ENCODE assay signal across 1 cellular context in genomic region chr9:137294684-137295312, GRCh38.
TF ChIP-seq lines count a peak whose summit lies in the region.

No MANE protein-coding gene starts in this region.

TF ChIP-seq in HepG2, 621 proteins besides CTCF, POLR2A, EP300 and RAD21 (continues in another document):
- TF ChIP-seq ZNF564 (CRISPR knock-in tag; IDR thresholded peaks at IDR 0.05) (0 out of 2 replicates have a peak, but pooled peaks have one; percentile 36), SAP130 (CRISPR knock-in tag; IDR thresholded peaks at IDR 0.05; ENCODE audit: low read depth) (0 out of 2 replicates have a peak, but pooled peaks have one; percentile 8), NRL (CRISPR knock-in tag; IDR thresholded peaks at IDR 0.05; ENCODE audit: borderline replicate concordance) (peak; percentile 68; the same call in 1 of the 2 replicates), ZFY (CRISPR knock-in tag; IDR thresholded peaks at IDR 0.05) (peak; percentile 12; the same call in 1 of the 2 replicates), GABPB1 (CRISPR knock-in tag; IDR thresholded peaks at IDR 0.05) (peak; percentile 51; the same call in 1 of the 2 replicates), ZNF274 (CRISPR knock-in tag; IDR thresholded peaks at IDR 0.05) (no peak), RORA (CRISPR knock-in tag; IDR thresholded peaks at IDR 0.05) (no peak), ZNF251 (CRISPR knock-in tag; IDR thresholded peaks at IDR 0.05) (0 out of 2 replicates have a peak, but pooled peaks have one; percentile 29), ZNF34 (CRISPR knock-in tag; IDR thresholded peaks at IDR 0.05; ENCODE audit: borderline replicate concordance) (0 out of 2 replicates have a peak, but pooled peaks have one; percentile 53), ZBTB33 (CRISPR knock-in tag; IDR thresholded peaks at IDR 0.05) (peak; percentile 71), ZNF510 (CRISPR knock-in tag; IDR thresholded peaks at IDR 0.05; ENCODE audit: low read depth) (0 out of 2 replicates have a peak, but pooled peaks have one; percentile 62), ZBTB38 (CRISPR knock-in tag; IDR thresholded peaks at IDR 0.05) (peak; percentile 60; the same call in 1 of the 2 replicates), ZNF253 (CRISPR knock-in tag; IDR thresholded peaks at IDR 0.05; ENCODE audit: borderline replicate concordance) (0 out of 2 replicates have a peak, but pooled peaks have one; percentile 26), ZNF747 (CRISPR knock-in tag; IDR thresholded peaks at IDR 0.05; ENCODE audit: borderline replicate concordance) (peak; percentile 40; the same call in 1 of the 2 replicates), DMAP1 (CRISPR knock-in tag; IDR thresholded peaks at IDR 0.05) (0 out of 2 replicates have a peak, but pooled peaks have one; percentile 34), LCORL (IDR thresholded peaks at IDR 0.05) (no peak), LCORL (CRISPR knock-in tag; IDR thresholded peaks at IDR 0.05) (peak; percentile 16; the same call in 1 of the 2 replicates), ZNF280D (CRISPR knock-in tag; IDR thresholded peaks at IDR 0.05) (peak; percentile 4; the same call in 1 of the 2 replicates), ZNF607 (CRISPR knock-in tag; IDR thresholded peaks at IDR 0.05; ENCODE audit: borderline replicate concordance) (0 out of 2 replicates have a peak, but pooled peaks have one; percentile 47), ATAD3A (CRISPR knock-in tag; IDR thresholded peaks at IDR 0.05) (0 out of 2 replicates have a peak, but pooled peaks have one; percentile 56), PAX8 (CRISPR knock-in tag; IDR thresholded peaks at IDR 0.05; ENCODE audit: borderline replicate concordance) (0 out of 2 replicates have a peak, but pooled peaks have one; percentile 15), RBM22 (optimal IDR thresholded peaks at IDR 0.05; ENCODE audit: low read length) (no peak), HMGXB4 (CRISPR knock-in tag; IDR thresholded peaks at IDR 0.05; ENCODE audit: borderline replicate concordance in 1 of 2, low read depth in 1 of 2) (peak; percentile 22 to 49; a peak in 2 of 4 replicates), RBM39 (IDR thresholded peaks at IDR 0.05; ENCODE audit: low read depth, low read length, poor library complexity, severe bottlenecking) (no peak), KLF15 (CRISPR knock-in tag; IDR thresholded peaks at IDR 0.05; ENCODE audit: borderline replicate concordance) (0 out of 2 replicates have a peak, but pooled peaks have one; percentile 14), RXRA (CRISPR knock-in tag; IDR thresholded peaks at IDR 0.05) (peak; percentile 14; the same call in 1 of the 2 replicates), BRD4 (CRISPR knock-in tag; IDR thresholded peaks at IDR 0.05) (no peak), HNRNPLL (IDR thresholded peaks at IDR 0.05; ENCODE audit: low read depth, low read length, poor library complexity, severe bottlenecking) (peak; percentile 22), NFKB2 (CRISPR knock-in tag; IDR thresholded peaks at IDR 0.05; ENCODE audit: borderline replicate concordance) (0 out of 2 replicates have a peak, but pooled peaks have one; percentile 36), MXD3 (CRISPR knock-in tag; IDR thresholded peaks at IDR 0.05) (peak; percentile 44), ZNF776 (CRISPR knock-in tag; IDR thresholded peaks at IDR 0.05) (0 out of 2 replicates have a peak, but pooled peaks have one; percentile 21), PATZ1 (CRISPR knock-in tag; IDR thresholded peaks at IDR 0.05) (peak; percentile 17; the same call in 1 of the 2 replicates), ONECUT2 (CRISPR knock-in tag; IDR thresholded peaks at IDR 0.05) (no peak), SALL2 (CRISPR knock-in tag; IDR thresholded peaks at IDR 0.05) (0 out of 2 replicates have a peak, but pooled peaks have one; percentile 1)
- TF ChIP-seq, protein P1, sequence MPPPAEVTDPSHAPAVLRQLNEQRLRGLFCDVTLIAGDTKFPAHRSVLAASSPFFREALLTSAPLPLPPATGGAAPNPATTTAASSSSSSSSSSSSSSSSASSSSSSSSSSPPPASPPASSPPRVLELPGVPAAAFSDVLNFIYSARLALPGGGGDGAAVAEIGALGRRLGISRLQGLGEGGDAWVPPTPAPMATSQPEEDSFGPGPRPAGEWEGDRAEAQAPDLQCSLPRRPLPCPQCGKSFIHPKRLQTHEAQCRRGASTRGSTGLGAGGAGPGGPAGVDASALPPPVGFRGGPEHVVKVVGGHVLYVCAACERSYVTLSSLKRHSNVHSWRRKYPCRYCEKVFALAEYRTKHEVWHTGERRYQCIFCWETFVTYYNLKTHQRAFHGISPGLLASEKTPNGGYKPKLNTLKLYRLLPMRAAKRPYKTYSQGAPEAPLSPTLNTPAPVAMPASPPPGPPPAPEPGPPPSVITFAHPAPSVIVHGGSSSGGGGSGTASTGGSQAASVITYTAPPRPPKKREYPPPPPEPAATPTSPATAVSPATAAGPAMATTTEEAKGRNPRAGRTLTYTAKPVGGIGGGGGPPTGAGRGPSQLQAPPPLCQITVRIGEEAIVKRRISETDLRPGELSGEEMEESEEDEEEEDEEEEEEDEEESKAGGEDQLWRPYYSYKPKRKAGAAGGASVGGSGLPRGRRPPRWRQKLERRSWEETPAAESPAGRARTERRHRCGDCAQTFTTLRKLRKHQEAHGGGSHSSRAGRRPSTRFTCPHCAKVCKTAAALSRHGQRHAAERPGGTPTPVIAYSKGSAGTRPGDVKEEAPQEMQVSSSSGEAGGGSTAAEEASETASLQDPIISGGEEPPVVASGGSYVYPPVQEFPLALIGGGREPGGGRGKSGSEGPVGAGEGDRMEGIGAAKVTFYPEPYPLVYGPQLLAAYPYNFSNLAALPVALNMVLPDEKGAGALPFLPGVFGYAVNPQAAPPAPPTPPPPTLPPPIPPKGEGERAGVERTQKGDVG (CRISPR knock-in tag; IDR thresholded peaks at IDR 0.05; ENCODE audit: borderline replicate concordance), result peak; percentile 24; the same call in 1 of the 2 replicates
- TF ChIP-seq, protein P2, sequence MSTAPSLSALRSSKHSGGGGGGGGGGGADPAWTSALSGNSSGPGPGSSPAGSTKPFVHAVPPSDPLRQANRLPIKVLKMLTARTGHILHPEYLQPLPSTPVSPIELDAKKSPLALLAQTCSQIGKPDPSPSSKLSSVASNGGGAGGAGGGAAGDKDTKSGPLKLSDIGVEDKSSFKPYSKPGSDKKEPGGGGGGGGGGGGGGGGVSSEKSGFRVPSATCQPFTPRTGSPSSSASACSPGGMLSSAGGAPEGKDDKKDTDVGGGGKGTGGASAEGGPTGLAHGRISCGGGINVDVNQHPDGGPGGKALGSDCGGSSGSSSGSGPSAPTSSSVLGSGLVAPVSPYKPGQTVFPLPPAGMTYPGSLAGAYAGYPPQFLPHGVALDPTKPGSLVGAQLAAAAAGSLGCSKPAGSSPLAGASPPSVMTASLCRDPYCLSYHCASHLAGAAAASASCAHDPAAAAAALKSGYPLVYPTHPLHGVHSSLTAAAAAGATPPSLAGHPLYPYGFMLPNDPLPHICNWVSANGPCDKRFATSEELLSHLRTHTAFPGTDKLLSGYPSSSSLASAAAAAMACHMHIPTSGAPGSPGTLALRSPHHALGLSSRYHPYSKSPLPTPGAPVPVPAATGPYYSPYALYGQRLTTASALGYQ (CRISPR knock-in tag; IDR thresholded peaks at IDR 0.05), result 0 out of 2 replicates have a peak, but pooled peaks have one; percentile 26
- TF ChIP-seq, protein P3, sequence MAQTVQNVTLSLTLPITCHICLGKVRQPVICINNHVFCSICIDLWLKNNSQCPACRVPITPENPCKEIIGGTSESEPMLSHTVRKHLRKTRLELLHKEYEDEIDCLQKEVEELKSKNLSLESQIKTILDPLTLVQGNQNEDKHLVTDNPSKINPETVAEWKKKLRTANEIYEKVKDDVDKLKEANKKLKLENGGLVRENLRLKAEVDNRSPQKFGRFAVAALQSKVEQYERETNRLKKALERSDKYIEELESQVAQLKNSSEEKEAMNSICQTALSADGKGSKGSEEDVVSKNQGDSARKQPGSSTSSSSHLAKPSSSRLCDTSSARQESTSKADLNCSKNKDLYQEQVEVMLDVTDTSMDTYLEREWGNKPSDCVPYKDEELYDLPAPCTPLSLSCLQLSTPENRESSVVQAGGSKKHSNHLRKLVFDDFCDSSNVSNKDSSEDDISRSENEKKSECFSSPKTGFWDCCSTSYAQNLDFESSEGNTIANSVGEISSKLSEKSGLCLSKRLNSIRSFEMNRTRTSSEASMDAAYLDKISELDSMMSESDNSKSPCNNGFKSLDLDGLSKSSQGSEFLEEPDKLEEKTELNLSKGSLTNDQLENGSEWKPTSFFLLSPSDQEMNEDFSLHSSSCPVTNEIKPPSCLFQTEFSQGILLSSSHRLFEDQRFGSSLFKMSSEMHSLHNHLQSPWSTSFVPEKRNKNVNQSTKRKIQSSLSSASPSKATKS (CRISPR knock-in tag; IDR thresholded peaks at IDR 0.05), result no peak
- TF ChIP-seq, protein P4, sequence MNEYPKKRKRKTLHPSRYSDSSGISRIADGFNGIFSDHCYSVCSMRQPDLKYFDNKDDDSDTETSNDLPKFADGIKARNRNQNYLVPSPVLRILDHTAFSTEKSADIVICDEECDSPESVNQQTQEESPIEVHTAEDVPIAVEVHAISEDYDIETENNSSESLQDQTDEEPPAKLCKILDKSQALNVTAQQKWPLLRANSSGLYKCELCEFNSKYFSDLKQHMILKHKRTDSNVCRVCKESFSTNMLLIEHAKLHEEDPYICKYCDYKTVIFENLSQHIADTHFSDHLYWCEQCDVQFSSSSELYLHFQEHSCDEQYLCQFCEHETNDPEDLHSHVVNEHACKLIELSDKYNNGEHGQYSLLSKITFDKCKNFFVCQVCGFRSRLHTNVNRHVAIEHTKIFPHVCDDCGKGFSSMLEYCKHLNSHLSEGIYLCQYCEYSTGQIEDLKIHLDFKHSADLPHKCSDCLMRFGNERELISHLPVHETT (CRISPR knock-in tag; conservative IDR thresholded peaks at IDR 0.05), result no peak
